Comparison of ENCODE assay signal across 8 cellular contexts in genomic region chr16:24700549-24701392, GRCh38. TPM values are rescaled to one million over a fixed set of nuclear protein-coding genes. Genes with fewer than 3 reads are reported as not detected.
DNase-seq lines count a peak whose midpoint lies in the region; ATAC-seq, FAIRE-seq and TF ChIP-seq lines count a peak whose summit lies in the region.

No MANE protein-coding gene starts in this region.

- no peaks in the 10 kb centered on the region for H3K9me3 ChIP-seq in GM12878 (replicated peaks; ENCODE audit: control insufficient read depth, insufficient read depth, low read length)
- peaks cover 0 to 2% (median 0%) of the 10 kb centered on the region in 5 donors for H3K9me3 ChIP-seq in subcutaneous abdominal adipose tissue (ENCODE audit: control insufficient read depth in 5 of 5, low read length in 5 of 5)

- SMC1A ChIA-PET in GM12878 (lab: Charles Lee; ENCODE audit: uncharacterized antibody, unreplicated experiment): no interaction called here

- 57% methylated on average over 10 of the region's 11 CpGs for WGBS in GM12878 (ENCODE audit: insufficient coverage, insufficient replicate concordance, low lambda C conversion rate, missing lambda C conversion rate)

- H2AFZ ChIP-seq in GM12878 (ENCODE audit: control insufficient read depth, low read depth, low read length): no peak overlapping the region

- H3K27me3 ChIP-seq in GM12878 (replicated peaks in 1 of 2; ENCODE audit: control insufficient read depth in 2 of 2, insufficient read depth in 2 of 2, low read length in 1 of 2) (no peaks in the 10 kb centered on the region), subcutaneous abdominal adipose tissue (ENCODE audit: control insufficient read depth in 5 of 5, insufficient read depth in 4 of 5, low read length in 5 of 5) (no peaks in the 10 kb centered on the region)

- RAD21 ChIA-PET in GM12878 (lab: Charles Lee; ENCODE audit: unreplicated experiment): no interaction called here

- no peaks in the 10 kb centered on the region for H3K36me3 ChIP-seq in GM12878 (ENCODE audit: control insufficient read depth in 2 of 2, insufficient read depth in 2 of 2, low read length in 1 of 2)
- no peaks in the 10 kb centered on the region for H3K36me3 ChIP-seq in subcutaneous abdominal adipose tissue (ENCODE audit: control insufficient read depth in 5 of 5, insufficient read depth in 5 of 5, low read length in 5 of 5)

- TF ChIP-seq EP300 in GM12878 (IDR thresholded peaks at IDR 0.05; ENCODE audit: borderline replicate concordance in 1 of 2, control insufficient read depth in 1 of 2, low read depth in 2 of 2, low read length in 2 of 2): no peak

- H3K79me2 ChIP-seq in GM12878 (ENCODE audit: control insufficient read depth, insufficient read depth, low read length): no peaks in the 10 kb centered on the region

- no peaks in the 10 kb centered on the region for H4K20me1 ChIP-seq in GM12878 (ENCODE audit: control insufficient read depth, insufficient read depth)

- H3K4me2 ChIP-seq in GM12878 (ENCODE audit: control insufficient read depth, insufficient read depth): no peak overlapping the region

- H3K27ac ChIP-seq in GM12878 (ENCODE audit: control insufficient read depth, insufficient read depth): no peak overlapping the region
- H3K27ac ChIP-seq in subcutaneous abdominal adipose tissue (ENCODE audit: low read depth, low read length): peak overlapping the region; percentile 84

- H3K4me3 ChIP-seq in GM12878 (no peak overlapping the region), subcutaneous abdominal adipose tissue (ENCODE audit: low read depth in 1 of 5, low read length in 5 of 5) (no peak overlapping the region)

- ATAC-seq in GM12878: peak; percentile 49
- no peak for ATAC-seq in GM21576 (IDR thresholded peaks at IDR 0.05; ENCODE audit: unreplicated experiment)
- no peak for ATAC-seq in GM19035 (IDR thresholded peaks at IDR 0.05; ENCODE audit: unreplicated experiment)
- ATAC-seq in HG02884 (IDR thresholded peaks at IDR 0.05; ENCODE audit: unreplicated experiment): no peak

- no peak for FAIRE-seq in GM12878 (lab: Jason Lieb, UNC)

- no peaks in the 10 kb centered on the region for H3K4me1 ChIP-seq in GM12878 (ENCODE audit: control insufficient read depth, insufficient read depth, low read length)
- peaks cover 0 to 24% (median 16%) of the 10 kb centered on the region in 5 donors for H3K4me1 ChIP-seq in subcutaneous abdominal adipose tissue (ENCODE audit: control insufficient read depth in 5 of 5, insufficient read depth in 5 of 5, low read length in 5 of 5)

- in situ Hi-C loops in GM12878 (cut with MboI): no loop called here
- in situ Hi-C loops in GM13976 (cut with MboI; ENCODE audit: low sequenced_read_pairs, unreplicated experiment): no loop called here

- no TSS peak for BruUV-seq in GM12878 (replicated peaks; lab: Mats Ljungman, UMichigan)

- POLR2A ChIA-PET in GM12878 (lab: Charles Lee): no interaction called here

- H3K9ac ChIP-seq in GM12878 (ENCODE audit: control insufficient read depth, insufficient read depth, low read length): no peak overlapping the region
- peak overlapping the region in 1 of 5 donors; percentile 41 for H3K9ac ChIP-seq in subcutaneous abdominal adipose tissue (ENCODE audit: low read length in 5 of 5)

- TF ChIP-seq CTCF in GM12878 (IDR thresholded peaks at IDR 0.05 in 2 of 3, conservative IDR thresholded peaks at IDR 0.05 in 1 of 3; ENCODE audit: control insufficient read depth in 2 of 3, extremely low read depth in 1 of 3, insufficient read depth in 1 of 3, low read depth in 3 of 3, low read length in 3 of 3): no peak
- no peak for TF ChIP-seq CTCF in GM13976 (IDR thresholded peaks at IDR 0.05; ENCODE audit: borderline replicate concordance, control extremely low read depth, extremely low read depth, insufficient read depth, missing control alignments)

- TF ChIP-seq POLR2A in GM12878 (IDR thresholded peaks at IDR 0.05; ENCODE audit: low read depth, low read length): no peak

- no peak for TF ChIP-seq RAD21 in GM12878 (IDR thresholded peaks at IDR 0.05; ENCODE audit: insufficient read depth, low read depth, low read length)

- DNase-seq in HT-29 (ENCODE audit: low spot score) (peak; percentile 20), GM12878 (ENCODE audit: low read depth, low spot score) (no peak), inferior parietal cortex (ENCODE audit: extremely low spot score) (peak; percentile 59), GM13976 (ENCODE audit: low spot score) (no peak)

- CTCF ChIA-PET in GM12878 (lab: Yijun Ruan, JAX): no interaction called here

- intact Hi-C loops in GM12878 (cut with micrococcal nuclease; ENCODE audit: unreplicated experiment): no loop called here

TF ChIP-seq in GM12878, 131 proteins besides CTCF, POLR2A, EP300 and RAD21:
- TF ChIP-seq RUNX3 (IDR thresholded peaks at IDR 0.05; ENCODE audit: low read length) (peak; percentile 27; the same call in 1 of the 2 replicates), RBBP5 (conservative IDR thresholded peaks at IDR 0.05) (no peak), EGR1 (IDR thresholded peaks at IDR 0.05; ENCODE audit: borderline replicate concordance in 1 of 2, low read depth in 2 of 2, low read length in 2 of 2) (no peak)

RNA-seq across cellular contexts. Expression of gene TNRC6A, which starts 28.7 kb away (rescaled TPM):
- total RNA-seq in HT-29 (2014; rRNA removed; shearing (Covaris generic)): 11.6 and 14.8 TPM in 2 replicates
- 165 and 188 TPM in 2 replicates for total RNA-seq in GM12878 (2013; cell fraction: nucleolus; rRNA removed)
- 28.2 and 33.5 TPM in 2 replicates for total RNA-seq in GM12878 (2014; rRNA removed)
- 31.9 and 32.2 TPM in 2 replicates for total RNA-seq in GM12878 (2014; rRNA removed; fragmentation: Illumina TruSeq; extraction: Trizol)
- total RNA-seq in GM12878 (2021): 35.3 and 41.3 TPM in 2 replicates
- polyA plus RNA-seq in GM12878 (2011; ENCODE audit: low read depth): 10.9 TPM
- 35.7 and 37.1 TPM in 2 replicates for polyA plus RNA-seq in GM12878 (2011; rRNA removed)
- 34.2 and 40.7 TPM in 2 replicates for polyA plus RNA-seq in GM12878 (2011; cell fraction: cytosol; rRNA removed)
- 78.5 and 90.6 TPM in 2 replicates for polyA plus RNA-seq in GM12878 (2011; cell fraction: nucleus; rRNA removed)
- polyA plus RNA-seq in GM12878 (2012): 16.5 and 16.8 TPM in 2 replicates
- polyA plus RNA-seq in GM12878 (2014; fragmentation: Illumina TruSeq; extraction: Trizol): 36.9 and 56.5 TPM in 2 replicates
- polyA plus RNA-seq in GM12878 (2014; fragmentation: Nextera tagmentation; extraction: Ambion mirVana): 1 to 10 TPM; 4.6 to 4.9 TPM
- 31.2 and 34.7 TPM in 2 replicates for polyA plus RNA-seq in GM12878 (2014; rRNA removed)
- 10 to 100 TPM; 25.9 TPM for polyA plus RNA-seq in GM12878 (2016; fragmentation: Nextera tagmentation; extraction: Ambion mirVana)
- 61.0 and 82.4 TPM in 2 replicates for polyA minus RNA-seq in GM12878 (2011; rRNA and poly(A)+ RNA removed)
- 17.1 and 19.3 TPM in 2 replicates for polyA minus RNA-seq in GM12878 (2011; cell fraction: cytosol; rRNA and poly(A)+ RNA removed)
- polyA minus RNA-seq in GM12878 (2011; cell fraction: nucleus; rRNA and poly(A)+ RNA removed): 56.8 and 91.5 TPM in 2 replicates

Comparison
In these comparisons a context has a peak if more than half of its experiments do, and no peak if none do; other contexts are left out.
1. DNase-seq: peak in HT-29 (single experiment) and inferior parietal cortex (single experiment); none in GM12878 (single experiment) and GM13976 (single experiment).